27 cellular contexts compared by ENCODE assay signal in genomic region chr3:155771126-155771525, GRCh38. TPM values are rescaled to one million over a fixed set of nuclear protein-coding genes. Genes with fewer than 3 reads are reported as not detected.
"Had no signal": no experiment of that assay in that cellular context is flagged by ENCODE, and none has a peak within 500 bp of the region (broad histone marks: within the 10 kb centered on the region; RNA-seq: fewer than 3 reads in every experiment).

No MANE protein-coding gene starts in this region.

- DNase-seq: activated CD4-positive, alpha-beta T cell treated with anti-CD3 and anti-CD28 coated beads, Interleukin-2, amount 10 ng/mL, durations not matched to agents 24 days and 14 days; activated CD4-positive, alpha-beta T cell treated with anti-CD3 and anti-CD28 coated beads, Interleukin-2, amount 50 U/mL, for 4 hours; activated CD8-positive, alpha-beta T cell treated with anti-CD3 and anti-CD28 coated beads for 36 hours; activated gamma-delta T cell; activated naive CD4-positive, alpha-beta T cell treated with Interleukin-2 at 50 U/mL for 16 hours; activated naive CD8-positive, alpha-beta T cell treated with anti-CD3 and anti-CD28 coated beads, Interleukin-2, amount 10 ng/mL, durations not matched to agents 7 days and 5 days; activated T-cell treated with anti-CD3 and anti-CD28 coated beads, Interleukin-2, amount 50 U/mL, for 24 hours; amygdala; Karpas-422; KBM-7; NCI-H1048; NCI-H1436 treated with DMSO at 0.1 percent for 48 hours; NCI-H1694 treated with DMSO at 0.1 percent for 48 hours; NCI-H2029; NCI-H345; NCI-H510A; NCI-H526; NCI-H748 treated with DMSO at 0.1 percent for 48 hours; SHP77; SJCRH30; T1000 had no signal

- H3K27ac Mint-ChIP-seq: activated CD4-positive, alpha-beta T cell treated with anti-CD3 and anti-CD28 coated beads, Interleukin-2, amount 10 ng/mL, durations not matched to agents 24 days and 14 days; activated CD8-positive, alpha-beta T cell treated with anti-CD3 and anti-CD28 coated beads for 36 hours; activated naive CD4-positive, alpha-beta T cell treated with anti-CD3 and anti-CD28 coated beads, Interleukin-2, amount 50 U/mL, for 24 hours; activated naive CD8-positive, alpha-beta T cell treated with anti-CD3 and anti-CD28 coated beads, Interleukin-2, amount 10 ng/mL, durations not matched to agents 7 days and 5 days; activated T-cell treated with anti-CD3 and anti-CD28 coated beads, Interleukin-2, amount 50 U/mL, for 24 hours; activated T-helper 2 cell treated with anti-CD3 and anti-CD28 coated beads, Interferon-gamma antibody, Interleukin-2, Interleukin-4, amounts not matched to agents 10 μg/mL and 5 μg/mL and 100 μg/mL, durations not matched to agents 14 hours and 24 hours and 36 hours; IgD-negative memory B cell had no signal

- H3K9me3 Mint-ChIP-seq: activated CD4-positive, alpha-beta T cell treated with anti-CD3 and anti-CD28 coated beads, Interleukin-2, amount 10 ng/mL, durations not matched to agents 24 days and 14 days; activated CD8-positive, alpha-beta T cell treated with anti-CD3 and anti-CD28 coated beads for 36 hours; activated naive CD4-positive, alpha-beta T cell treated with anti-CD3 and anti-CD28 coated beads, Interleukin-2, amount 50 U/mL, for 24 hours; activated T-cell treated with anti-CD3 and anti-CD28 coated beads, Interleukin-2, amount 50 U/mL, for 24 hours had no signal

- ATAC-seq: activated CD8-positive, alpha-beta T cell treated with anti-CD3 and anti-CD28 coated beads for 36 hours; Panc1 had no signal

- H3K4me1 Mint-ChIP-seq: activated CD4-positive, alpha-beta T cell treated with anti-CD3 and anti-CD28 coated beads, Interleukin-2, amount 10 ng/mL, durations not matched to agents 24 days and 14 days; activated naive CD4-positive, alpha-beta T cell treated with anti-CD3 and anti-CD28 coated beads, Interleukin-2, amount 50 U/mL, for 24 hours; activated naive CD8-positive, alpha-beta T cell treated with anti-CD3 and anti-CD28 coated beads, Interleukin-2, amount 10 ng/mL, durations not matched to agents 7 days and 5 days; IgD-negative memory B cell had no signal

- H3K27me3 Mint-ChIP-seq: activated CD4-positive, alpha-beta T cell treated with anti-CD3 and anti-CD28 coated beads, Interleukin-2, amount 10 ng/mL, durations not matched to agents 24 days and 14 days; activated CD8-positive, alpha-beta T cell treated with anti-CD3 and anti-CD28 coated beads for 36 hours; activated naive CD4-positive, alpha-beta T cell treated with anti-CD3 and anti-CD28 coated beads, Interleukin-2, amount 50 U/mL, for 24 hours; activated naive CD8-positive, alpha-beta T cell treated with anti-CD3 and anti-CD28 coated beads, Interleukin-2, amount 10 ng/mL, durations not matched to agents 7 days and 5 days; activated T-cell treated with anti-CD3 and anti-CD28 coated beads, Interleukin-2, amount 50 U/mL, for 24 hours; IgD-negative memory B cell had no signal

- H3K4me1 ChIP-seq: SJCRH30 had no signal

- H3K4me3 ChIP-seq: ascending aorta, SJCRH30, SK-N-MC had no signal

- H3K27me3 ChIP-seq: ascending aorta, SJCRH30 had no signal

- H3K4me3 Mint-ChIP-seq: activated CD4-positive, alpha-beta T cell treated with anti-CD3 and anti-CD28 coated beads, Interleukin-2, amount 10 ng/mL, durations not matched to agents 24 days and 14 days; activated CD8-positive, alpha-beta T cell treated with anti-CD3 and anti-CD28 coated beads for 36 hours; activated naive CD4-positive, alpha-beta T cell treated with anti-CD3 and anti-CD28 coated beads, Interleukin-2, amount 50 U/mL, for 24 hours; activated naive CD8-positive, alpha-beta T cell treated with anti-CD3 and anti-CD28 coated beads, Interleukin-2, amount 10 ng/mL, durations not matched to agents 7 days and 5 days; activated T-cell treated with anti-CD3 and anti-CD28 coated beads, Interleukin-2, amount 50 U/mL, for 24 hours; IgD-negative memory B cell had no signal

- H3K9me3 ChIP-seq: ascending aorta, SJCRH30 had no signal

- H3K27ac ChIP-seq: ascending aorta, SJCRH30, SK-N-MC had no signal

- H3K36me3 ChIP-seq: SJCRH30 had no signal

RNA-seq across cellular contexts. Expression of gene PLCH1, which starts 26.3 kb away (rescaled TPM):
- total RNA-seq: activated CD4-positive, alpha-beta T cell treated with anti-CD3 and anti-CD28 coated beads, Interleukin-2, amount 10 ng/mL, durations not matched to agents 24 days and 14 days; ascending aorta had no signal
- polyA plus RNA-seq: IgD-negative memory B cell had no signal

RNA-seq across cellular contexts. Expression of gene C3orf33, which starts 35.0 kb away (rescaled TPM):
- total RNA-seq: ascending aorta had no signal
